Comparison of ENCODE assay signal across 9 cellular contexts in the genomic region with DNA sequence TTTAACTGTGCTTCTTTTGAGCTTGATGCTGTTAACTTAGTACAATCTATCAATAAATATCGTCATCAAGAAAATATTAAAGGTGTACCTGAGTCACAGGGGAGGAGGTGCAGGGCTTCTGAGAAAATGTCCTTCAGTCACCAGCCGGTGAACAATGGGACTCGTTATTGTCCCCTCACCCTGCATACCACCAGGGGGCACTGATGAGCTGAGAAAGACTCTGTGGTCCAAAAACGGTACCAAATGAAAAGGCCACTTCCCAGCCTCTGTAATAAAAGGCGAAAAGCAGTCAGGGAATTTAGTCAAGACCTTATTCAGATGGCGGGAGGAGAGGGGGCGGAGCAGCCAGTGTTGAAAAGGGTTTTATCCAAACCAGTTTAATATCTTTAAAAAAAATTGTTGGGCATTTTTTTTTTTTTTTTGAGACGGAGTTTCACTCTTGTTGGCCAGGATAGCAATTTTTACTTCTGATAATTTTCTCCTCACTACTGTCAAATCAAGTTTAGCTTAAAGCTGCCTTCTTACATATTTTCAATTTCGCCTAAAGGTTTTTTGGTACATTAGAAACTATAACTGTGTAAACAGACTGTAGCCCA.
A peak's percentile ranks its signal among the peaks of the same experiment; 100 is the strongest.
DNase-seq lines count a peak whose midpoint lies in the region; ATAC-seq, FAIRE-seq and TF ChIP-seq lines count a peak whose summit lies in the region.
"Had no signal": no experiment of that assay in that cellular context is flagged by ENCODE, and none has a peak within 500 bp of the region (broad histone marks: within the 10 kb centered on the region; RNA-seq: fewer than 3 reads in every experiment).

No MANE protein-coding gene starts in this region.

- FAIRE-seq in frontal cortex (lab: Jason Lieb, UNC) = no peak

- peak overlapping the region; percentile 33 for H3K27ac Mint-ChIP-seq in progenitor cell of endocrine pancreas
- H3K27ac Mint-ChIP-seq: activated naive CD8-positive, alpha-beta T cell had no signal

- peaks cover 7% of the 10 kb centered on the region for H3K9me3 Mint-ChIP-seq in progenitor cell of endocrine pancreas (ENCODE audit: low read depth)

- H3K27me3 Mint-ChIP-seq in progenitor cell of endocrine pancreas = peaks cover 22% of the 10 kb centered on the region
- H3K27me3 Mint-ChIP-seq: activated naive CD8-positive, alpha-beta T cell had no signal

- no peak overlapping the region for H3K4me3 Mint-ChIP-seq in progenitor cell of endocrine pancreas (ENCODE audit: low read depth)
- H3K4me3 Mint-ChIP-seq: activated naive CD8-positive, alpha-beta T cell had no signal

- peak; percentile 55 for ATAC-seq in GM21360 (IDR thresholded peaks at IDR 0.05; ENCODE audit: unreplicated experiment)
- no peak for ATAC-seq in HG02571 (IDR thresholded peaks at IDR 0.05; ENCODE audit: unreplicated experiment)

- H3K4me1 Mint-ChIP-seq in progenitor cell of endocrine pancreas (ENCODE audit: low read depth) = no peaks in the 10 kb centered on the region

- peak; percentile 40 to 67 for DNase-seq in NCI-H187 (lab: John Stamatoyannopoulos, UW)
- DNase-seq in NCI-H187 treated with DMSO at 0.1 percent for 48 hours (lab: John Stamatoyannopoulos, UW) = no peak
- DNase-seq in NCI-H1105 treated with DMSO at 0.1 percent for 48 hours (lab: John Stamatoyannopoulos, UW) = peak; percentile 46
- DNase-seq in activated CD4-positive, alpha-beta T cell treated with anti-CD3 and anti-CD28 coated beads, Interleukin-2, amount 50 U/mL, for 1 hour = peak; percentile 24
- DNase-seq in frontal cortex (ENCODE audit: low spot score in 2 of 2) = peak; percentile 58 to 76
- peak; percentile 64 for DNase-seq in progenitor cell of endocrine pancreas (ENCODE audit: low spot score, unreplicated experiment)

- peaks cover 2% of the 10 kb centered on the region for H3K36me3 Mint-ChIP-seq in progenitor cell of endocrine pancreas (ENCODE audit: insufficient read depth)
- H3K36me3 Mint-ChIP-seq: activated naive CD8-positive, alpha-beta T cell had no signal

- TF ChIP-seq CTCF in progenitor cell of endocrine pancreas (IDR thresholded peaks at IDR 0.05; ENCODE audit: unreplicated experiment) = peak; percentile 88
